Comparison of ENCODE assay signal across 20 cellular contexts in the genomic region with DNA sequence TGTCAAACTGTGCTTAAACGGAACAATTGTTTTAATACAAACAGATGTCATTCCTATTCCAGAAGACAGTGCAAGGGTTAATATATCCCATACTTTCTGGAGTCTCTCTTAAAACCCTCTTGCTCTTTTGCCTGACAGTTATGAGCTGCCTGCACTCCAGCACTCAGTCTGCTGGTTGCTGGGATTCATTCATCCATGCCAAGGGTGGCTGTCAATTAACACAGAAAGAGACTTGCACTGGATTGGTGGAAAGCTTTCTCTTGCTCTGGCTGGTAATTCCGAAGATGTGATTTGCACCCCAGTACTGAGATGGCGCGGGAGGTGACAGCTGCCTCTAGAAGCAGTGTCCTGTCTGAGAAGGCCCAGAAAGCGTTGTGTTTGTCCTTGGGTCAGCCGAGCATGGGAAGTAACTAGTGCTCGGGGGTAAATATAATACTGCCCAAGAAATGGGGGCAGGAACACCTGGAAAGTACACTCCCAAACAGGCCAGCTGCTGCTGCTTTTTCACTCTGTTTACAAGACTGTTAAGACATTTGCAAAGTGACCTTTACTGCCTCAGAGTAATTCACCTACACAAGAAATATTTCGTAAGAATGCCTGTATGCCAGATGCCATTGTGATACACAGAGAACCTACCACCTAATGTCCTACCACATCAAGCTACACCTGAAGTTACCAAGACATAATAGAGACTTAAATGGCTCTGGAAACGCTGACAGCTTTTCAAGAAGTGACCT. TPM values are rescaled to one million over a fixed set of nuclear protein-coding genes. Genes with fewer than 3 reads are reported as not detected.
"Had no signal": no experiment of that assay in that cellular context is flagged by ENCODE, and none has a peak within 500 bp of the region (broad histone marks: within the 10 kb centered on the region; RNA-seq: fewer than 3 reads in every experiment).

No MANE protein-coding gene starts in this region.

- H3K4me3 ChIP-seq: gastrocnemius medialis, tibial nerve, uterus had no signal

- H3K36me3 ChIP-seq: gastrocnemius medialis, uterus had no signal

- H3K27me3 ChIP-seq: gastrocnemius medialis, tibial nerve, uterus had no signal

- FAIRE-seq: colon had no signal

- H3K27ac ChIP-seq: gastrocnemius medialis, tibial nerve, uterus had no signal

- H3K4me1 ChIP-seq: gastrocnemius medialis, uterus had no signal

- H3K9me3 ChIP-seq: gastrocnemius medialis, tibial nerve, uterus had no signal

- DNase-seq: activated B cell treated with CpG ODN at 0.5 μM for 24 hours; activated CD4-positive, alpha-beta memory T cell treated with anti-CD3 and anti-CD28 coated beads for 36 hours; activated CD4-positive, alpha-beta T cell treated with anti-CD3 and anti-CD28 coated beads for 4 hours; activated naive CD4-positive, alpha-beta T cell treated with Interleukin-2 at 50 U/mL for 16 hours; activated naive CD8-positive, alpha-beta T cell treated with anti-CD3 and anti-CD28 coated beads, Interleukin-2, amount 10 ng/mL, durations not matched to agents 7 days and 5 days; activated T-cell treated with anti-CD3 and anti-CD28 coated beads, Interleukin-2, amount 50 U/mL, for 24 hours; amygdala; caudate nucleus; gastrocnemius medialis; head of caudate nucleus; kidney glomerular epithelial cell; mesenchymal stem cell; naive thymus-derived CD8-positive, alpha-beta T cell; right cardiac atrium; T-cell; uterus had no signal

- ATAC-seq: esophagus mucosa; gastrocnemius medialis; naive thymus-derived CD8-positive, alpha-beta T cell; right cardiac atrium; T-cell had no signal

RNA-seq across cellular contexts. Expression of gene SCUBE2, which starts 20.5 kb away (rescaled TPM):
- total RNA-seq: activated B cell treated with CpG ODN at 0.5 μM for 24 hours; activated CD4-positive, alpha-beta memory T cell treated with anti-CD3 and anti-CD28 coated beads for 36 hours; activated naive CD8-positive, alpha-beta T cell treated with anti-CD3 and anti-CD28 coated beads, Interleukin-2, amount 10 ng/mL, durations not matched to agents 7 days and 5 days; activated T-helper 2 cell treated with anti-CD3 and anti-CD28 coated beads, Interferon-gamma antibody, Interleukin-2, Interleukin-4, amounts not matched to agents 10 μg/mL and 5 μg/mL and 100 μg/mL, durations not matched to agents 14 hours and 24 hours and 36 hours had no signal
- polyA plus RNA-seq: naive thymus-derived CD8-positive, alpha-beta T cell had no signal
